17 cellular contexts compared by ENCODE assay signal in the genomic region with DNA sequence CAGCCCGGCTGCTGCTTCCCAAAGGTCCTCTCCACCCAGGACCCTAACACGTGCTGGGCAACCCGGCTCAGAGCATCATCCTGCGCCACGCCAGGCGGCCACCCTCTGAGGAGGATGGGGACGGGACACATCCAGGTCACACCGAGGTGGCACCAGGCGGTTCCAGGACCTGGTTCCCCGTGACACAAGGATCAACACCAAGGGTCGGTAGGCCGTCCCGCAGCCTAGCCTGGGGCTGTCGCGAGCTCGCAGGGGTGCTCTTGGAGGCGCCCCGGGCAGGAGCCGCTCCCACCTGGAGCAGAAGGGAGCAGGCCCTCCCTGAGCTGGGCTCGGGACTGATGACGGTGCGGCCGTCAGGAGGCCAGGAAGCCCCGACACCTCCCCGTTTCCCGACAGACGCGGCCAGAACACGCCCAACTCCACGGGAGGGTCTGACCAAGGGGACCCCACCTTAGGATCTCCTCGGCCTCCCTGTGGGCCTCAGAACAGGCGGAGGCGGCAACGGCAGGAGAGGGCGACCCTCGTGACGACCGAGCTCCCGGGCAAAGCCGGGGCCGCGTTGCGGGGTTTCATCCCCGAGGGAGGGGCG. TPM values are rescaled to one million over a fixed set of nuclear protein-coding genes. Genes with fewer than 3 reads are reported as not detected.
DNase-seq lines count a peak whose midpoint lies in the region; ATAC-seq, FAIRE-seq and TF ChIP-seq lines count a peak whose summit lies in the region.
"Had no signal": no experiment of that assay in that cellular context is flagged by ENCODE, and none has a peak within 500 bp of the region (broad histone marks: within the 10 kb centered on the region; RNA-seq: fewer than 3 reads in every experiment).

No MANE protein-coding gene starts in this region.

- H3K9me3 ChIP-seq in A673 (ENCODE audit: low read depth, low read length, poor library complexity, severe bottlenecking) (no peaks in the 10 kb centered on the region), kidney (ENCODE audit: control insufficient read depth in 1 of 2, low read length in 2 of 2) (no peaks in the 10 kb centered on the region), MM.1S (replicated peaks; ENCODE audit: insufficient read depth, low read length) (no peaks in the 10 kb centered on the region)
- H3K9me3 ChIP-seq: sigmoid colon had no signal

- BruUV-seq in A673 (replicated peaks; lab: Mats Ljungman, UMichigan), result no TSS peak

- H3K27ac Mint-ChIP-seq in activated CD4-positive, alpha-beta T cell treated with anti-CD3 and anti-CD28 coated beads, Interleukin-2, amount 10 ng/mL, durations not matched to agents 24 days and 14 days, result no peak overlapping the region
- H3K27ac Mint-ChIP-seq: memory B cell had no signal

- peaks cover 5% of the 10 kb centered on the region for H3K4me1 Mint-ChIP-seq in activated CD4-positive, alpha-beta T cell treated with anti-CD3 and anti-CD28 coated beads, Interleukin-2, amount 10 ng/mL, durations not matched to agents 24 days and 14 days
- H3K4me1 Mint-ChIP-seq: neural crest cell had no signal

- H3K9me2 ChIP-seq in MM.1S (replicated peaks; ENCODE audit: insufficient read depth, low read length), result no peaks in the 10 kb centered on the region

- CTCF ChIA-PET in A673 (lab: Charles Lee) (no interaction called here), RWPE1 (lab: Yijun Ruan, JAX) (interaction anchor here (0.6 kb wide), 1 partner anchor 116 kb away, joined by 5 read pairs; no protein-coding TSS in a partner anchor)

- TF ChIP-seq CTCF in A673 (conservative IDR thresholded peaks at IDR 0.05; ENCODE audit: low read depth, low read length), result no peak
- no peak for TF ChIP-seq CTCF in RWPE1 (conservative IDR thresholded peaks at IDR 0.05; ENCODE audit: low read depth)
- TF ChIP-seq CTCF in kidney (IDR thresholded peaks at IDR 0.05; ENCODE audit: borderline replicate concordance, extremely low read depth, insufficient read depth), result no peak
- TF ChIP-seq CTCF in MM.1S (IDR thresholded peaks at IDR 0.05; ENCODE audit: low read length), result no peak

- ATAC-seq in GM19452 (IDR thresholded peaks at IDR 0.05; ENCODE audit: unreplicated experiment), result no peak

- intact Hi-C loops in A673 (cut with micrococcal nuclease; ENCODE audit: unreplicated experiment) (no loop called here), kidney (cut with DNase I) (no loop called here)
- intact Hi-C loops in activated CD4-positive, alpha-beta T cell treated with anti-CD3 and anti-CD28 coated beads, Interleukin-2, amount 10 ng/mL, durations not matched to agents 24 days and 14 days (cut with micrococcal nuclease), result no loop called here

- H3K4me1 ChIP-seq in A673 (ENCODE audit: insufficient read depth, low read length, poor library complexity, severe bottlenecking), result peaks cover 8% of the 10 kb centered on the region
- peaks cover 3 to 7% of the 10 kb centered on the region in 2 donors for H3K4me1 ChIP-seq in kidney (ENCODE audit: control insufficient read depth in 1 of 2, insufficient read depth in 1 of 2, low read depth in 1 of 2, low read length in 2 of 2)
- no peaks in the 10 kb centered on the region; the same call in 1 of the 2 replicates for H3K4me1 ChIP-seq in MM.1S (ENCODE audit: low read length)

- peaks cover 20% of the 10 kb centered on the region for H3K79me2 ChIP-seq in MM.1S (ENCODE audit: low read length)

- H3K4me3 Mint-ChIP-seq in activated CD4-positive, alpha-beta T cell treated with anti-CD3 and anti-CD28 coated beads, Interleukin-2, amount 10 ng/mL, durations not matched to agents 24 days and 14 days, result no peak overlapping the region
- H3K4me3 Mint-ChIP-seq: neural crest cell had no signal

- H4K20me1 ChIP-seq in MM.1S (ENCODE audit: insufficient read depth, low read length), result no peaks in the 10 kb centered on the region

- H3K4me3 ChIP-seq in A673 (ENCODE audit: low read depth, low read length, poor library complexity, severe bottlenecking), result peak overlapping the region; percentile 46
- H3K4me3 ChIP-seq in kidney (ENCODE audit: low read length in 2 of 2), result no peak overlapping the region
- no peak overlapping the region for H3K4me3 ChIP-seq in MM.1S (ENCODE audit: low read length)

- H2AFZ ChIP-seq in MM.1S (ENCODE audit: low read length), result no peak overlapping the region

- no peaks in the 10 kb centered on the region for H3K36me3 Mint-ChIP-seq in activated CD4-positive, alpha-beta T cell treated with anti-CD3 and anti-CD28 coated beads, Interleukin-2, amount 10 ng/mL, durations not matched to agents 24 days and 14 days (ENCODE audit: low read depth)
- H3K36me3 Mint-ChIP-seq: memory B cell had no signal

- H3K27ac ChIP-seq in A673 (ENCODE audit: low read depth, low read length, poor library complexity, severe bottlenecking), result no peak overlapping the region
- H3K27ac ChIP-seq in RWPE1, result peak overlapping the region; percentile 93
- H3K27ac ChIP-seq in kidney (ENCODE audit: low read depth in 2 of 2, low read length in 2 of 2), result no peak overlapping the region
- H3K27ac ChIP-seq in MM.1S (ENCODE audit: low read length), result no peak overlapping the region

- no peak for DNase-seq in A673 (ENCODE audit: low spot score)
- no peak for DNase-seq in RWPE1 (ENCODE audit: low spot score)
- peak; percentile 74 for DNase-seq in kidney
- DNase-seq in MM.1S, result no peak
- no peak for DNase-seq in activated CD4-positive, alpha-beta T cell treated with anti-CD3 and anti-CD28 coated beads, Interleukin-2, amount 10 ng/mL, durations not matched to agents 24 days and 14 days
- DNase-seq: activated effector memory CD4-positive, alpha-beta T cell treated with anti-CD3 and anti-CD28 coated beads, Interleukin-2, amount 50 U/mL, for 16 hours; effector CD8-positive, alpha-beta T cell; GDM1; NCI-H187; sigmoid colon had no signal

- H3K27me3 ChIP-seq in A673 (replicated peaks; ENCODE audit: insufficient read depth, low read depth, low read length, poor library complexity), result no peaks in the 10 kb centered on the region
- H3K27me3 ChIP-seq in MM.1S (replicated peaks; ENCODE audit: insufficient read depth, low read length), result no peaks in the 10 kb centered on the region
- H3K27me3 ChIP-seq: sigmoid colon had no signal

- H3F3A ChIP-seq in MM.1S (ENCODE audit: insufficient read depth, low read length), result no peaks in the 10 kb centered on the region

- no peaks in the 10 kb centered on the region for H3K9me3 Mint-ChIP-seq in activated CD4-positive, alpha-beta T cell treated with anti-CD3 and anti-CD28 coated beads, Interleukin-2, amount 10 ng/mL, durations not matched to agents 24 days and 14 days
- H3K9me3 Mint-ChIP-seq: memory B cell, neural crest cell had no signal

- H3K27me3 Mint-ChIP-seq in activated CD4-positive, alpha-beta T cell treated with anti-CD3 and anti-CD28 coated beads, Interleukin-2, amount 10 ng/mL, durations not matched to agents 24 days and 14 days, result no peaks in the 10 kb centered on the region
- H3K27me3 Mint-ChIP-seq: memory B cell had no signal

- H3K9ac ChIP-seq in kidney (ENCODE audit: low read length in 2 of 2), result no peak overlapping the region
- H3K9ac ChIP-seq in MM.1S (ENCODE audit: low read length), result no peak overlapping the region

- no peak overlapping the region for H3K4me2 ChIP-seq in MM.1S (ENCODE audit: low read depth, low read length)

- FAIRE-seq in kidney (lab: Jason Lieb, UNC), result no peak

- POLR2A ChIA-PET in A673 (lab: Charles Lee; ENCODE audit: low non-redundant PET), result no interaction called here
- POLR2A ChIA-PET in RWPE1 (lab: Yijun Ruan, JAX; ENCODE audit: low non-redundant PET), result no interaction called here

- H3K36me3 ChIP-seq in A673 (ENCODE audit: insufficient read depth, low read length, poor library complexity, severe bottlenecking), result no peaks in the 10 kb centered on the region
- H3K36me3 ChIP-seq in kidney (ENCODE audit: control insufficient read depth in 1 of 2, insufficient read depth in 2 of 2, low read length in 2 of 2), result no peaks in the 10 kb centered on the region
- H3K36me3 ChIP-seq in MM.1S (replicated peaks; ENCODE audit: insufficient read depth, low read length), result no peaks in the 10 kb centered on the region
- H3K36me3 ChIP-seq: sigmoid colon had no signal

RNA-seq across cellular contexts. Expression of gene EXD3, which starts 6.3 kb away (rescaled TPM):
- total RNA-seq in A673 (2021), result 6.3 and 9.4 TPM in 2 replicates
- 44.5 TPM for total RNA-seq in kidney
- polyA plus RNA-seq in kidney (ENCODE audit: insufficient read depth, low read depth, low replicate concordance), result 18.9 TPM
- 4.4 and 5.2 TPM in 2 replicates for total RNA-seq in activated CD4-positive, alpha-beta T cell treated with anti-CD3 and anti-CD28 coated beads, Interleukin-2, amount 10 ng/mL, durations not matched to agents 24 days and 14 days

RNA-seq across cellular contexts. Expression of gene NOXA1, which starts 6.5 kb away (rescaled TPM):
- total RNA-seq in A673 (2021) (0.28 and 0.79 TPM in 2 replicates), kidney (21.8 TPM)
- polyA plus RNA-seq in kidney (ENCODE audit: insufficient read depth, low read depth, low replicate concordance), result 19.1 TPM
- 0.30 and 0.36 TPM in 2 replicates for total RNA-seq in activated CD4-positive, alpha-beta T cell treated with anti-CD3 and anti-CD28 coated beads, Interleukin-2, amount 10 ng/mL, durations not matched to agents 24 days and 14 days
- total RNA-seq: fibroblast of villous mesenchyme, M059J had no signal

RNA-seq across cellular contexts. Expression of gene ENTPD8, which starts 24.5 kb away (rescaled TPM):
- total RNA-seq in A673 (2021), result not detected in 2 replicates
- 5.2 TPM for total RNA-seq in kidney
- 5.0 TPM for polyA plus RNA-seq in kidney (ENCODE audit: insufficient read depth, low read depth, low replicate concordance)
- not detected in 2 replicates for total RNA-seq in activated CD4-positive, alpha-beta T cell treated with anti-CD3 and anti-CD28 coated beads, Interleukin-2, amount 10 ng/mL, durations not matched to agents 24 days and 14 days
- total RNA-seq: activated CD8-positive, alpha-beta memory T cell treated with anti-CD3 and anti-CD28 coated beads for 36 hours; M059J; NCI-H460 had no signal

RNA-seq across cellular contexts. Expression of gene NSMF, which starts 42.5 kb away (rescaled TPM):
- total RNA-seq in A673 (2021) (52.7 and 54.9 TPM in 2 replicates), kidney (49.5 TPM)
- 32.7 TPM for polyA plus RNA-seq in kidney (ENCODE audit: insufficient read depth, low read depth, low replicate concordance)
- total RNA-seq in activated CD4-positive, alpha-beta T cell treated with anti-CD3 and anti-CD28 coated beads, Interleukin-2, amount 10 ng/mL, durations not matched to agents 24 days and 14 days, result 68.6 and 69.6 TPM in 2 replicates

Comparison
In these comparisons a context has a peak if more than half of its experiments do, and no peak if none do; other contexts are left out.
1. RNA of gene NOXA1, which starts 6.5 kb away (total RNA-seq): 21.8 TPM in kidney (single experiment); 0.30 to 0.36 TPM in activated CD4-positive, alpha-beta T cell treated with anti-CD3 and anti-CD28 coated beads, Interleukin-2, amount 10 ng/mL, durations not matched to agents 24 days and 14 days and 0.28 to 0.79 TPM in A673; every median in the first group is over 10 times any median in the second.